Comparison of ENCODE assay signal across 25 cellular contexts in the genomic region with DNA sequence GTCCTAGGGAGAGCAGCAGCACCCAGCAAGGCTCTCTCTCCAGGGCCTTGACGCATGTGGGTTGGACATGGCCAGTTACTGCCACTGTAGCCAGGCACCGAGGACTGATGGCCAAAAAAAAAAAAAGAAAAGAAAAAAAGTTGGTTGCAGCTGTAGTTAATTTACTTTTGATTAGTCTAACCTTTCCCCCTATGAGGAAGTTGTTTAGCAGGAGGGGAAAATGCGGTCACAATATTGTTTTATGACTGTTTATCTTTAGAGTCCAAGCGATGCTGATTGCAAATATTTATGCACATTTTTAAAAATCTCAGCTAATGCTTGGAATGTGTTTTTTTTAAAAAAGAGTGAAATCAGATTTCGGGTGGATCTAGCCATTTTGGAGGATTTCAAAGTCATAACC.
DNase-seq lines count a peak whose midpoint lies in the region; ATAC-seq and TF ChIP-seq lines count a peak whose summit lies in the region.
"Had no signal": no experiment of that assay in that cellular context is flagged by ENCODE, and none has a peak within 500 bp of the region (broad histone marks: within the 10 kb centered on the region; RNA-seq: fewer than 3 reads in every experiment).

No MANE protein-coding gene starts in this region.

- no peak for TF ChIP-seq EP300 in transverse colon (IDR thresholded peaks at IDR 0.05; ENCODE audit: low read depth)

- H3K36me3 ChIP-seq in transverse colon: no peaks in the 10 kb centered on the region
- H3K36me3 ChIP-seq: SJCRH30 had no signal

- no peak for TF ChIP-seq POLR2A in transverse colon (IDR thresholded peaks at IDR 0.05)

- TF ChIP-seq CTCF in HFF-Myc (IDR thresholded peaks at IDR 0.05; ENCODE audit: low read depth, low read length, missing control alignments) (no peak), transverse colon (IDR thresholded peaks at IDR 0.05) (no peak)

- 8 to 18% methylated on average over 5 of the region's 5 CpGs for WGBS in transverse colon (ENCODE audit: low coverage in 1 of 2), 2 donors

- H3K4me3 ChIP-seq in HFF-Myc (replicated peaks; ENCODE audit: low read depth, low read length) (no peak overlapping the region), transverse colon (no peak overlapping the region)
- H3K4me3 ChIP-seq: PC-9, SJCRH30 had no signal

- no peaks in the 10 kb centered on the region for H3K9me3 ChIP-seq in transverse colon
- H3K9me3 ChIP-seq: Caco-2, SJCRH30 had no signal

- intact Hi-C loops in left colon (cut with DNase I, micrococcal nuclease): no loop called here
- intact Hi-C loops in transverse colon (cut with DNase I; ENCODE audit: low total_unique reads): no loop called here

- no peak overlapping the region for H3K27ac ChIP-seq in transverse colon
- H3K27ac ChIP-seq: 22Rv1, C4-2B, PC-9, SJCRH30 had no signal

- in situ Hi-C loops in transverse colon (cut with MboI; ENCODE audit: low pct_ligation_motif_present in 1 of 4, low pct_unique_long_range_greater_than_20kb in 1 of 4, low sequenced_read_pairs in 3 of 4): no loop called here

- ATAC-seq in left colon (peak; percentile 23), HG02884 (IDR thresholded peaks at IDR 0.05; ENCODE audit: unreplicated experiment) (no peak)
- ATAC-seq: CD8-positive, alpha-beta T cell; Right ventricle myocardium inferior; SK-N-SH treated with all-trans-retinoic acid at 6 μM for 48 hours had no signal

- DNase-seq in NOMO-1 treated with DMSO at 0.1 percent for 48 hours (lab: John Stamatoyannopoulos, UW; ENCODE audit: unreplicated experiment) (peak; percentile 34), NOMO-1 treated with dmso at 0.1 percent for 144 hours (lab: John Stamatoyannopoulos, UW; ENCODE audit: unreplicated experiment) (no peak), HFF-Myc (ENCODE audit: extremely low read depth, low read depth) (peak; percentile 20), left colon (no peak), germinal center (ENCODE audit: low spot score) (no peak), transverse colon (no peak), NCI-H446 treated with DMSO at 0.1 percent for 48 hours (lab: John Stamatoyannopoulos, UW) (no peak)
- DNase-seq: CD8-positive, alpha-beta T cell; EL; GDM1; KBM-7; NCI-H1105; NCI-H1436 treated with DMSO at 0.1 percent for 48 hours; NCI-H1930; NCI-H2107; NCI-H524 treated with DMSO at 0.1 percent for 48 hours; NCI-H774; PC-9; SJCRH30 had no signal

- peaks cover 0 to 4% (median 0%) of the 10 kb centered on the region in 4 donors for H3K4me1 ChIP-seq in transverse colon
- H3K4me1 ChIP-seq: SJCRH30 had no signal

- H3K27me3 ChIP-seq in transverse colon: peaks cover 18% of the 10 kb centered on the region

Comparison
In these comparisons a context has a peak if more than half of its experiments do, and no peak if none do; other contexts are left out.
1. DNase-seq: peak in NOMO-1 treated with DMSO at 0.1 percent for 48 hours (single experiment) and HFF-Myc (single experiment); none in NOMO-1 treated with dmso at 0.1 percent for 144 hours (single experiment), left colon (0 of 2), germinal center (single experiment), transverse colon (single experiment) and NCI-H446 treated with DMSO at 0.1 percent for 48 hours (single experiment).